ENCODE assay signal across 10 cellular contexts in the genomic region with DNA sequence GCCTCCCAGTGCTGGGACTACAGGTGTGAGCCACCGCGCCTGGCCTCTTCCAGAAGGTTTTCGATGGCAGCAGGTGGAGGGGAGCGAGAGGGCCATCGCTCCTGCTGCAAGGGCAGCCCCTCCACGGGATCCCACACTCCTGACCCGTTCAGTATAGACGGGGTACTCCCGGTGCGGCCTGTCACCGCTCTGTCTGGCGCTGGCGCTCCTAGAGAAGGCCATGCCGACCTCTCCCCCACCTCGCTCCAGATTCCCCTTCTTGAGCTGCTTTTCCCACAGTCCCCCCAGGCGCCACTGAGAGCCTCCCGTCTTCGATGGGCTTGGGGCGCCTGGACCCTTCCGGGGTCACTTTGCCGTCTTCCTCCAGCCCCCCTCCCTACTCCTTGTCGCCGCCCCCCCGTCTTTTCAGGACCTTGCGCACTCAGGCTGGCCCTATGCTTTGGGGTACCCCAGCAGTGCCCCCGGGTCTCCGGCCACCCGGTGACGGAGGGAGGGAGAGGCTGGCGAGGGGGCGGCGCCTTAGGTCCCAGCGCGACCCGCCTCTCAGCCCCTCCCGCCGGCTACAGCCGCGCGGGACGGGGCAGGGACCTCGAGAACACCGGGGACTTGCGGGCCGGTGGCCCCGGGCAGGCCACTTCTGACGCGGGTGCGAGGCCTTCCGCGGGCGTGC. TPM values are rescaled to one million over a fixed set of nuclear protein-coding genes. Genes with fewer than 3 reads are reported as not detected.
DNase-seq lines count a peak whose midpoint lies in the region; ATAC-seq and TF ChIP-seq lines count a peak whose summit lies in the region.
"Had no signal": no experiment of that assay in that cellular context is flagged by ENCODE, and none has a peak within 500 bp of the region (broad histone marks: within the 10 kb centered on the region; RNA-seq: fewer than 3 reads in every experiment).

No MANE protein-coding gene starts in this region.

- no peaks in the 10 kb centered on the region for H3K27me3 ChIP-seq in cardiac muscle cell
- H3K27me3 ChIP-seq in esophagus (ENCODE audit: control insufficient read depth in 1 of 2, insufficient read depth in 2 of 2, low read length in 2 of 2), result no peaks in the 10 kb centered on the region
- H3K27me3 ChIP-seq in muscle layer of colon (ENCODE audit: control insufficient read depth in 1 of 2, insufficient read depth in 2 of 2, low read length in 2 of 2), result no peaks in the 10 kb centered on the region
- H3K27me3 ChIP-seq in upper lobe of right lung, result no peaks in the 10 kb centered on the region

- H3K9me3 ChIP-seq in cardiac muscle cell (ENCODE audit: low read depth) (no peaks in the 10 kb centered on the region), esophagus (ENCODE audit: control insufficient read depth in 2 of 2, insufficient read depth in 1 of 2, low read depth in 1 of 2, low read length in 1 of 2) (no peaks in the 10 kb centered on the region), muscle layer of colon (ENCODE audit: low read length) (no peaks in the 10 kb centered on the region), upper lobe of right lung (no peaks in the 10 kb centered on the region)

- ATAC-seq in left cardiac atrium (no peak), upper lobe of right lung (no peak), GM21786 (IDR thresholded peaks at IDR 0.05; ENCODE audit: unreplicated experiment) (no peak)

- H3K4me3 ChIP-seq in cardiac muscle cell, result peak overlapping the region; percentile 17
- H3K4me3 ChIP-seq in esophagus (ENCODE audit: low read depth in 1 of 2, low read length in 2 of 2), result peak overlapping the region; percentile 35 to 48
- H3K4me3 ChIP-seq in muscle layer of colon (ENCODE audit: low read depth in 1 of 2, low read length in 2 of 2), result peak overlapping the region; percentile 49 to 50
- peak overlapping the region; percentile 55 for H3K4me3 ChIP-seq in upper lobe of right lung

- intact Hi-C loops in left cardiac atrium (cut with DNase I), result no loop called here
- intact Hi-C loops in upper lobe of right lung (cut with DNase I), result no loop called here

- H3K27ac ChIP-seq in cardiac muscle cell (no peak overlapping the region), esophagus (ENCODE audit: low read depth in 2 of 2, low read length in 1 of 2) (peak overlapping the region in 1 of 2 donors; percentile 14), muscle layer of colon (ENCODE audit: low read depth, low read length) (peak overlapping the region; percentile 72), upper lobe of right lung (peak overlapping the region; percentile 17)

- H3K9ac ChIP-seq in muscle layer of colon (ENCODE audit: low read length), result no peak overlapping the region

- H3K4me1 ChIP-seq in cardiac muscle cell (ENCODE audit: low read depth) (peaks cover 15% of the 10 kb centered on the region), esophagus (ENCODE audit: control insufficient read depth in 2 of 2, insufficient read depth in 2 of 2, low read length in 1 of 2) (peaks cover 9 to 22% of the 10 kb centered on the region in 2 donors), muscle layer of colon (ENCODE audit: insufficient read depth, low read length) (peaks cover 27% of the 10 kb centered on the region), upper lobe of right lung (peaks cover 29% of the 10 kb centered on the region)

- H3K36me3 ChIP-seq in cardiac muscle cell (no peaks in the 10 kb centered on the region), esophagus (ENCODE audit: control insufficient read depth in 2 of 2, insufficient read depth in 2 of 2, low read length in 1 of 2) (peaks cover 0 to 3% of the 10 kb centered on the region in 2 donors), muscle layer of colon (ENCODE audit: insufficient read depth, low read length) (peaks cover 5% of the 10 kb centered on the region), upper lobe of right lung (no peaks in the 10 kb centered on the region)

- 32 to 34% methylated on average over 41 to 52 of the region's 52 CpGs for WGBS in esophagus, 2 donors

- TF ChIP-seq CTCF in cardiac muscle cell (IDR thresholded peaks at IDR 0.05; ENCODE audit: low read depth, low read length) (no peak), upper lobe of right lung (IDR thresholded peaks at IDR 0.05) (no peak)

- DNase-seq in cardiac muscle cell (ENCODE audit: low read depth in 1 of 2, low spot score in 1 of 2), result no peak
- DNase-seq in left cardiac atrium, result no peak
- DNase-seq in upper lobe of right lung, result peak; percentile 59
- DNase-seq in NCI-H1105 treated with DMSO at 0.1 percent for 48 hours (lab: John Stamatoyannopoulos, UW), result no peak
- no peak for DNase-seq in stimulated activated CD8-positive, alpha-beta memory T cell treated with anti-CD3 and anti-CD28 coated beads, Interleukin-4, amount 100 ng/mL, for 48 hours
- DNase-seq: activated CD4-positive, alpha-beta T cell treated with anti-CD3 and anti-CD28 coated beads for 1 hour; KBM-7 had no signal

RNA-seq across cellular contexts. Expression of a gene that starts 4.2 kb away (rescaled TPM):
- total RNA-seq in cardiac muscle cell (110 and 115 TPM in 2 replicates), left cardiac atrium (100 to 1,000 TPM; 302 to 316 TPM), upper lobe of right lung (501 TPM)
- polyA plus RNA-seq in cardiac muscle cell (108 and 144 TPM in 2 replicates), esophagus (100 to 1,000 TPM in 1 of 2 donors, 10 to 100 TPM in 1; 94.8 to 111 TPM)

RNA-seq across cellular contexts. Expression of a gene that starts 9.9 kb away (rescaled TPM):
- 192 and 196 TPM in 2 replicates for total RNA-seq in cardiac muscle cell
- polyA plus RNA-seq in cardiac muscle cell, result 184 and 221 TPM in 2 replicates
- 10 to 100 TPM; 66.5 to 85.9 TPM for total RNA-seq in left cardiac atrium
- 10 to 100 TPM; 59.2 to 66.8 TPM for polyA plus RNA-seq in esophagus
- 118 TPM for total RNA-seq in upper lobe of right lung

RNA-seq across cellular contexts. Expression of a gene that starts 22.8 kb away (rescaled TPM):
- total RNA-seq in cardiac muscle cell (5.3 and 10.2 TPM in 2 replicates), left cardiac atrium (10 to 100 TPM; 13.9 to 16.1 TPM), upper lobe of right lung (22.6 TPM)
- polyA plus RNA-seq in cardiac muscle cell (7.8 and 14.0 TPM in 2 replicates), esophagus (1 to 10 TPM; 3.0 to 6.5 TPM)

RNA-seq across cellular contexts. Expression of a gene that starts 42.1 kb away (rescaled TPM):
- total RNA-seq in cardiac muscle cell (48.0 and 57.5 TPM in 2 replicates), left cardiac atrium (10 to 100 TPM; 11.1 to 12.7 TPM), upper lobe of right lung (25.4 TPM)
- polyA plus RNA-seq in cardiac muscle cell (28.8 and 40.3 TPM in 2 replicates), esophagus (10 to 100 TPM; 12.2 to 31.5 TPM)
